In the genomic region with DNA sequence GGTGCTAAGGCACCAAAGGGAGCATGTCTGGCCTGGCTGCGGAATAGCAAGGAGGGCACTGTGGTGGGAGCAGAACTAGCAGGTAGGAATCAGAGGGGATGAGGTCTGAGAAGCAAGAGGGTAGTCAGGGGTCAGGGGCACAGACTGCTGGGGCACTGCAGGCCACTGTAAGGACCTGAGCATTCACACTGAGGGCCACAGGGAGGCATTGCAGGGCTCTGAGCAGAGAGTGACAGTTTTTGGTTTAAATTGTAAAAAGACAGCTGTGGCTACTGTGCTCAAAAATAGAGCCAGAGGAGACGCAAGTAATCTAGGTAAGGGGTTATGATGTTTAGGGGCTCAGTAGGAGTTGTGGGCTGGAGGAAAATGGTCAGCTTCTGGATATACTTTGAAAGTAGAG, we compare ENCODE assay signal across 10 cellular contexts. TPM values are rescaled to one million over a fixed set of nuclear protein-coding genes. Genes with fewer than 3 reads are reported as not detected.
DNase-seq lines count a peak whose midpoint lies in the region; ATAC-seq, FAIRE-seq and TF ChIP-seq lines count a peak whose summit lies in the region.
"Had no signal": no experiment of that assay in that cellular context is flagged by ENCODE, and none has a peak within 500 bp of the region (broad histone marks: within the 10 kb centered on the region; RNA-seq: fewer than 3 reads in every experiment).

No MANE protein-coding gene starts in this region.

- peak overlapping the region; percentile 48 to 99 (median 94) for H3K27ac Mint-ChIP-seq in CD14-positive monocyte
- peak overlapping the region; percentile 23 for H3K27ac Mint-ChIP-seq in activated T-helper 2 cell treated with anti-CD3 and anti-CD28 coated beads, Interferon-gamma antibody, Interleukin-2, Interleukin-4, amounts not matched to agents 10 μg/mL and 5 μg/mL and 100 μg/mL, durations not matched to agents 14 hours and 24 hours and 36 hours

- no peak for FAIRE-seq in GM12892 (lab: Jason Lieb, UNC)

- H3K36me3 ChIP-seq in mucosa of descending colon (ENCODE audit: low read depth) = no peaks in the 10 kb centered on the region

- DNase-seq in CD14-positive monocyte (ENCODE audit: low spot score) (no peak), GM20000 (ENCODE audit: low spot score) (peak; percentile 30), mucosa of descending colon (no peak), DMS153 treated with DMSO at 0.1 percent for 48 hours (lab: John Stamatoyannopoulos, UW; ENCODE audit: unreplicated experiment) (no peak), GM12892 (ENCODE audit: insufficient read length) (no peak), NCI-H69 (lab: John Stamatoyannopoulos, UW) (no peak)
- DNase-seq in activated T-helper 2 cell treated with anti-CD3 and anti-CD28 coated beads, Interferon-gamma antibody, Interleukin-2, Interleukin-4, amounts not matched to agents 10 μg/mL and 5 μg/mL and 100 μg/mL, durations not matched to agents 14 hours and 24 hours and 36 hours (ENCODE audit: low spot score) = no peak
- DNase-seq: EL, NCI-H2029 treated with DMSO at 0.1 percent for 48 hours had no signal

- ATAC-seq in mucosa of descending colon (peak; percentile 19), GM21390 (IDR thresholded peaks at IDR 0.05; ENCODE audit: unreplicated experiment) (no peak)

- no peaks in the 10 kb centered on the region for H3K4me1 ChIP-seq in mucosa of descending colon (ENCODE audit: low read depth)

- intact Hi-C loops in CD14-positive monocyte (cut with micrococcal nuclease) = loop anchor here in 1 of 2 donors (2.0 kb wide), 1 partner anchor 13 kb away; no protein-coding TSS in a partner anchor
- intact Hi-C loops in activated T-helper 2 cell treated with anti-CD3 and anti-CD28 coated beads, Interferon-gamma antibody, Interleukin-2, Interleukin-4, amounts not matched to agents 10 μg/mL and 5 μg/mL and 100 μg/mL, durations not matched to agents 14 hours and 24 hours and 36 hours (cut with micrococcal nuclease) = no loop called here
- intact Hi-C loops in mucosa of descending colon (cut with DNase I, micrococcal nuclease) = no loop called here

- peaks cover 0 to 3% (median 0%) of the 10 kb centered on the region in 3 donors for H3K27me3 Mint-ChIP-seq in CD14-positive monocyte (ENCODE audit: low read depth in 3 of 3)
- H3K27me3 Mint-ChIP-seq in activated T-helper 2 cell treated with anti-CD3 and anti-CD28 coated beads, Interferon-gamma antibody, Interleukin-2, Interleukin-4, amounts not matched to agents 10 μg/mL and 5 μg/mL and 100 μg/mL, durations not matched to agents 14 hours and 24 hours and 36 hours (ENCODE audit: low read depth) = no peaks in the 10 kb centered on the region

- TF ChIP-seq CTCF in CD14-positive monocyte (IDR thresholded peaks at IDR 0.05) (no peak), GM20000 (IDR thresholded peaks at IDR 0.05; ENCODE audit: extremely low read depth, missing control alignments) (peak; percentile 16), mucosa of descending colon (IDR thresholded peaks at IDR 0.05) (no peak)

- peaks cover 49 to 63% of the 10 kb centered on the region in 2 donors for H3K36me3 Mint-ChIP-seq in CD14-positive monocyte
- peaks cover 69% of the 10 kb centered on the region for H3K36me3 Mint-ChIP-seq in activated T-helper 2 cell treated with anti-CD3 and anti-CD28 coated beads, Interferon-gamma antibody, Interleukin-2, Interleukin-4, amounts not matched to agents 10 μg/mL and 5 μg/mL and 100 μg/mL, durations not matched to agents 14 hours and 24 hours and 36 hours (ENCODE audit: low read depth)

- peaks cover 73% of the 10 kb centered on the region for H3K4me1 Mint-ChIP-seq in CD14-positive monocyte
- peaks cover 74% of the 10 kb centered on the region for H3K4me1 Mint-ChIP-seq in activated T-helper 2 cell treated with anti-CD3 and anti-CD28 coated beads, Interferon-gamma antibody, Interleukin-2, Interleukin-4, amounts not matched to agents 10 μg/mL and 5 μg/mL and 100 μg/mL, durations not matched to agents 14 hours and 24 hours and 36 hours (ENCODE audit: low read depth)

- TF ChIP-seq POLR2A in GM12892 (IDR thresholded peaks at IDR 0.05; ENCODE audit: low read depth, low read length) = no peak

- H3K9me3 ChIP-seq in mucosa of descending colon = no peaks in the 10 kb centered on the region

- H3K4me3 ChIP-seq in mucosa of descending colon = no peak overlapping the region

- H3K9me3 Mint-ChIP-seq in CD14-positive monocyte = peaks cover 0 to 3% (median 0%) of the 10 kb centered on the region in 7 donors
- no peaks in the 10 kb centered on the region for H3K9me3 Mint-ChIP-seq in activated T-helper 2 cell treated with anti-CD3 and anti-CD28 coated beads, Interferon-gamma antibody, Interleukin-2, Interleukin-4, amounts not matched to agents 10 μg/mL and 5 μg/mL and 100 μg/mL, durations not matched to agents 14 hours and 24 hours and 36 hours

- H3K4me3 Mint-ChIP-seq in CD14-positive monocyte = peak overlapping the region; percentile 82 to 92
- H3K4me3 Mint-ChIP-seq in activated T-helper 2 cell treated with anti-CD3 and anti-CD28 coated beads, Interferon-gamma antibody, Interleukin-2, Interleukin-4, amounts not matched to agents 10 μg/mL and 5 μg/mL and 100 μg/mL, durations not matched to agents 14 hours and 24 hours and 36 hours (ENCODE audit: low read depth) = peak overlapping the region; percentile 77

RNA-seq across cellular contexts. Expression of a gene that starts 41.5 kb away (rescaled TPM):
- polyA plus RNA-seq in CD14-positive monocyte = 10 to 100 TPM; 20.8 to 36.3 TPM
- total RNA-seq in activated T-helper 2 cell treated with anti-CD3 and anti-CD28 coated beads, Interferon-gamma antibody, Interleukin-2, Interleukin-4, amounts not matched to agents 10 μg/mL and 5 μg/mL and 100 μg/mL, durations not matched to agents 14 hours and 24 hours and 36 hours = 39.9 and 41.3 TPM in 2 replicates
- total RNA-seq in mucosa of descending colon = 1 to 10 TPM; 3.1 to 8.8 (median 8.2) TPM
- 11.1 TPM for polyA plus RNA-seq in GM12892 (2012; ENCODE audit: missing spikeins)
